In the genomic region with DNA sequence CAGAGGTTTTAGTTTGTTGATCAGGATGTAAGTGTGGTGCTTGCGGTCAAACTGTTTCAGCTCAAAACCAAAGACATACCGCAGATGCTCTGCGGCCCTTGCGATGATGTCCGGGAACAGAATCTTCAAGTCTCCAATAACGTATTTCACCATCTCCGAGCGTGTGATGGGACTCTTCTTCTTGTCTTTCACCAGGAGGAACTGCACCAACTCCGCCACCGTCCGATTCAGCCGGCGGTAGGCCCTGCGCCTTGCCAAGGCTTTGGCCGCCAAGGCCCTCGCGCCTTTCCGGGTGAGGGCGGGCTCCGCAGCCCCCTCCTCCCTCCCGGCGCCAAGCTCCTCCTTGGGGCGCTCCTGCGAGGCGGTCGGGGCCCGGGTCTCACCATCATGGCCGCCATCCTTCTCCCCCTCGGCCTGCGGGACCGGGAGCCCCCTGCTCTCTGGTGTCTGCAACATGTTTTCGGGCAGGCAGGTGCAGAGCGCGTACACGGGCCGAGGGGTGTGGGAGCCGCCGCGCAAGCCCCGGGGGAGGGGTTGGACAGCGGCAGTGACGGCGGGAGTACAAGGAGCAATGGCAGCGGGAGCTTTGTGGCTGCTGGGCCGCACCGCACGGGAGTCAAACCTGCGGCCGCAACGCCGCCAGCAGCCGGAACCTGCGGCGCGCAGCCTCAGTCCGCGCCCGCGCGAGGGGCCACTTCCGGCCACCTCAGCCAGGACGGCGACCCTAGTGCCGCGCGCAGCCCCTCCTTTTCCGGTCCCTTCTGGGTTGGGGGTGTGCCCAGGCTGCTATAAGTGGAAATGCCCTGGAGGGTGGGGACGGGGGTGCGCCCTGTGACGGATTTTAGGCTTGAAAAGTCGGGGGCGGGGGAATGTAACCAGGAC, we compare ENCODE assay signal across 7 cellular contexts. TPM values are rescaled to one million over a fixed set of nuclear protein-coding genes. Genes with fewer than 3 reads are reported as not detected.
DNase-seq lines count a peak whose midpoint lies in the region; ATAC-seq lines count a peak whose summit lies in the region.

A gene with protein sequence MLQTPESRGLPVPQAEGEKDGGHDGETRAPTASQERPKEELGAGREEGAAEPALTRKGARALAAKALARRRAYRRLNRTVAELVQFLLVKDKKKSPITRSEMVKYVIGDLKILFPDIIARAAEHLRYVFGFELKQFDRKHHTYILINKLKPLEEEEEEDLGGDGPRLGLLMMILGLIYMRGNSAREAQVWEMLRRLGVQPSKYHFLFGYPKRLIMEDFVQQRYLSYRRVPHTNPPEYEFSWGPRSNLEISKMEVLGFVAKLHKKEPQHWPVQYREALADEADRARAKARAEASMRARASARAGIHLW (minus strand): TSS at position 699 of the 882 bp plus-strand sequence. CDS start 243 bp downstream, at position 456.

- ATAC-seq in GM18511 (IDR thresholded peaks at IDR 0.05; ENCODE audit: unreplicated experiment) (peak; percentile 86), HG03025 (IDR thresholded peaks at IDR 0.05; ENCODE audit: low FRiP score, unreplicated experiment) (peak; percentile 80)

- DNase-seq in NCI-H2081 (lab: John Stamatoyannopoulos, UW), result peak; percentile 94 to 95
- DNase-seq in T-helper 9 cell, result peak; percentile 41
- DNase-seq in astrocyte of the hippocampus (ENCODE audit: low read depth, low spot score), result peak; percentile 94
- DNase-seq in hippocampal formation (lab: John Stamatoyannopoulos, UW), result peak; percentile 73 to 76
- peak; percentile 62 for DNase-seq in renal cortical epithelial cell (ENCODE audit: low read depth)

RNA-seq across cellular contexts. Expression of the gene that starts here (rescaled TPM):
- total RNA-seq in renal cortical epithelial cell, result 15.3 and 23.4 TPM in 2 replicates

Comparison
In these comparisons a context has a peak if more than half of its experiments do, and no peak if none do; other contexts are left out.
1. Peak in every context shown above with its lines: DNase-seq and ATAC-seq.
2. DNase-seq: peak in every context shown above with its lines; median percentile 94 in NCI-H2081; 94 in astrocyte of the hippocampus; 74 in hippocampal formation; 62 in renal cortical epithelial cell; 41 in T-helper 9 cell.